Comparison of ENCODE assay signal across 10 cellular contexts in genomic region chr6:140051521-140052455, GRCh38.
A peak's percentile ranks its signal among the peaks of the same experiment; 100 is the strongest.
DNase-seq lines count a peak whose midpoint lies in the region; ATAC-seq and TF ChIP-seq lines count a peak whose summit lies in the region.
"Had no signal": no experiment of that assay in that cellular context is flagged by ENCODE, and none has a peak within 500 bp of the region (broad histone marks: within the 10 kb centered on the region; RNA-seq: fewer than 3 reads in every experiment).

No MANE protein-coding gene starts in this region.

- H3K27ac ChIP-seq in SJCRH30 = no peak overlapping the region

- H3K4me3 ChIP-seq in cardiac fibroblast (replicated peaks in 1 of 2; ENCODE audit: low read depth in 2 of 2, low read length in 2 of 2) = no peak overlapping the region
- no peak overlapping the region for H3K4me3 ChIP-seq in SJCRH30

- DNase-seq in D341Med (ENCODE audit: low spot score) (peak; percentile 14), NCI-H146 treated with DMSO at 0.1 percent for 48 hours (lab: John Stamatoyannopoulos, UW; ENCODE audit: unreplicated experiment) (peak; percentile 24), cardiac fibroblast (ENCODE audit: low read depth in 2 of 2) (peak; percentile 95 to 99), myocyte (ENCODE audit: low read depth) (peak; percentile 25), SJCRH30 (no peak), SHP77 treated with DMSO at 0.1 percent for 48 hours (lab: John Stamatoyannopoulos, UW) (no peak)
- no peak for DNase-seq in stimulated activated CD4-positive, alpha-beta T cell treated with anti-CD3 and anti-CD28 coated beads, Interleukin-2, amount 100 ng/mL, for 24 hours
- DNase-seq: activated CD8-positive, alpha-beta memory T cell treated with anti-CD3 and anti-CD28 coated beads for 24 hours; right cardiac atrium had no signal

- no peaks in the 10 kb centered on the region for H3K27me3 ChIP-seq in SJCRH30

- ATAC-seq in GM21447 (IDR thresholded peaks at IDR 0.05; ENCODE audit: unreplicated experiment) = no peak
- ATAC-seq: right cardiac atrium had no signal

- H3K36me3 ChIP-seq in SJCRH30 = no peaks in the 10 kb centered on the region; the same call in 1 of the 2 replicates

- H3K4me1 ChIP-seq in SJCRH30 = no peaks in the 10 kb centered on the region; the same call in 1 of the 2 replicates

- no peak for TF ChIP-seq CTCF in cardiac fibroblast (IDR thresholded peaks at IDR 0.05; ENCODE audit: low read depth, low read length)

- 0 out of 2 replicates have a peak, but pooled peaks cover 3% of the 10 kb centered on the region for H3K9me3 ChIP-seq in SJCRH30 (replicated peaks)

Comparison
In these comparisons a context has a peak if more than half of its experiments do, and no peak if none do; other contexts are left out.
1. DNase-seq: peak in D341Med (single experiment), NCI-H146 treated with DMSO at 0.1 percent for 48 hours (single experiment), cardiac fibroblast (2 of 2) and myocyte (single experiment); none in SJCRH30 (0 of 2), stimulated activated CD4-positive, alpha-beta T cell treated with anti-CD3 and anti-CD28 coated beads, Interleukin-2, amount 100 ng/mL, for 24 hours (0 of 2) and SHP77 treated with DMSO at 0.1 percent for 48 hours (single experiment).